In genomic region chr17:36741019-36741902, GRCh38 we compare ENCODE assay signal across 29 cellular contexts.
"Had no signal": no experiment of that assay in that cellular context is flagged by ENCODE, and none has a peak within 500 bp of the region (broad histone marks: within the 10 kb centered on the region; RNA-seq: fewer than 3 reads in every experiment).

No MANE protein-coding gene starts in this region.

- ATAC-seq: activated CD4-positive, CD25-positive, alpha-beta regulatory T cell treated with anti-CD3 and anti-CD28 coated beads, Interleukin-2, amount 50 U/mL, for 24 hours; gastrocnemius medialis; left cardiac atrium; left ventricle myocardium superior had no signal

- H3K4me1 ChIP-seq: gastrocnemius medialis, right atrium auricular region, testis, transverse colon, uterus had no signal

- H3K9me3 ChIP-seq: gastrocnemius medialis, right atrium auricular region, testis, transverse colon, uterus had no signal

- H2AFZ ChIP-seq: hepatocyte had no signal

- H3K27ac ChIP-seq: gastrocnemius medialis, hepatocyte, right atrium auricular region, testis, transverse colon, uterus, VCaP had no signal

- H3K27ac Mint-ChIP-seq: activated CD4-positive, alpha-beta memory T cell treated with anti-CD3 and anti-CD28 coated beads for 36 hours; activated naive CD8-positive, alpha-beta T cell; activated T-helper 2 cell treated with anti-CD3 and anti-CD28 coated beads, Interferon-gamma antibody, Interleukin-2, Interleukin-4, amounts not matched to agents 10 μg/mL and 5 μg/mL and 100 μg/mL, durations not matched to agents 14 hours and 24 hours and 36 hours; mesothelial cell of epicardium; T-helper 1 cell treated with Interleukin-12 subunit alpha and Interleukin-12 subunit beta and Interleukin-4 antibody, amounts not matched to agents 30 μg/mL and 1 μg/mL, for 36 hours had no signal

- H3K9me3 Mint-ChIP-seq: activated CD4-positive, alpha-beta memory T cell treated with anti-CD3 and anti-CD28 coated beads for 36 hours; activated T-helper 2 cell treated with anti-CD3 and anti-CD28 coated beads, Interferon-gamma antibody, Interleukin-2, Interleukin-4, amounts not matched to agents 10 μg/mL and 5 μg/mL and 100 μg/mL, durations not matched to agents 14 hours and 24 hours and 36 hours; neural crest cell; T-helper 1 cell treated with Interleukin-12 subunit alpha and Interleukin-12 subunit beta and Interleukin-4 antibody, amounts not matched to agents 30 μg/mL and 1 μg/mL, for 36 hours had no signal

- H3K4me1 Mint-ChIP-seq: mesothelial cell of epicardium, naive B cell had no signal

- H3K27me3 Mint-ChIP-seq: activated CD4-positive, alpha-beta memory T cell treated with anti-CD3 and anti-CD28 coated beads for 36 hours; activated naive CD8-positive, alpha-beta T cell had no signal

- H3K79me2 ChIP-seq: hepatocyte had no signal

- H3K27me3 ChIP-seq: gastrocnemius medialis, right atrium auricular region, testis, uterus had no signal

- H3K4me2 ChIP-seq: hepatocyte had no signal

- H3K36me3 Mint-ChIP-seq: activated CD4-positive, alpha-beta memory T cell treated with anti-CD3 and anti-CD28 coated beads for 36 hours; activated naive CD8-positive, alpha-beta T cell; mesothelial cell of epicardium; naive B cell had no signal

- H3K4me3 ChIP-seq: gastrocnemius medialis, hepatocyte, right atrium auricular region, testis, transverse colon, uterus had no signal

- FAIRE-seq: colon, keratinocyte, TTC549 had no signal

- DNase-seq: activated CD4-positive, alpha-beta memory T cell treated with anti-CD3 and anti-CD28 coated beads for 36 hours; activated CD4-positive, alpha-beta T cell treated with anti-CD3 and anti-CD28 coated beads for 48 hours; activated T-cell treated with anti-CD3 and anti-CD28 coated beads, Interleukin-2, amount 50 U/mL, for 48 hours; anterior cingulate cortex; dermis blood vessel endothelial cell; effector CD8-positive, alpha-beta T cell; gastrocnemius medialis; left cardiac atrium; left ventricle myocardium superior; mammary epithelial cell; naive B cell; stimulated activated naive CD4-positive, alpha-beta T cell; SW 1271; T-helper 9 cell; transverse colon; uterus had no signal

- H3K4me3 Mint-ChIP-seq: activated CD4-positive, alpha-beta memory T cell treated with anti-CD3 and anti-CD28 coated beads for 36 hours; activated naive CD8-positive, alpha-beta T cell; mesothelial cell of epicardium; naive B cell; neural crest cell; T-helper 1 cell treated with Interleukin-12 subunit alpha and Interleukin-12 subunit beta and Interleukin-4 antibody, amounts not matched to agents 30 μg/mL and 1 μg/mL, for 36 hours had no signal

- H3K36me3 ChIP-seq: gastrocnemius medialis, right atrium auricular region, transverse colon, uterus had no signal
